Comparison of ENCODE assay signal across 1 cellular context in genomic region chr16:83701494-83701893, GRCh38.
TF ChIP-seq lines count a peak whose summit lies in the region.

No MANE protein-coding gene starts in this region.

TF ChIP-seq in HepG2, 621 proteins besides CTCF, POLR2A, EP300 and RAD21 (continued from another document and continues in another):
- TF ChIP-seq, protein P1, sequence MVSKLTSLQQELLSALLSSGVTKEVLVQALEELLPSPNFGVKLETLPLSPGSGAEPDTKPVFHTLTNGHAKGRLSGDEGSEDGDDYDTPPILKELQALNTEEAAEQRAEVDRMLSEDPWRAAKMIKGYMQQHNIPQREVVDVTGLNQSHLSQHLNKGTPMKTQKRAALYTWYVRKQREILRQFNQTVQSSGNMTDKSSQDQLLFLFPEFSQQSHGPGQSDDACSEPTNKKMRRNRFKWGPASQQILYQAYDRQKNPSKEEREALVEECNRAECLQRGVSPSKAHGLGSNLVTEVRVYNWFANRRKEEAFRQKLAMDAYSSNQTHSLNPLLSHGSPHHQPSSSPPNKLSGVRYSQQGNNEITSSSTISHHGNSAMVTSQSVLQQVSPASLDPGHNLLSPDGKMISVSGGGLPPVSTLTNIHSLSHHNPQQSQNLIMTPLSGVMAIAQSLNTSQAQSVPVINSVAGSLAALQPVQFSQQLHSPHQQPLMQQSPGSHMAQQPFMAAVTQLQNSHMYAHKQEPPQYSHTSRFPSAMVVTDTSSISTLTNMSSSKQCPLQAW (CRISPR knock-in tag; IDR thresholded peaks at IDR 0.05): no peak
- TF ChIP-seq ZNF563 (CRISPR knock-in tag; IDR thresholded peaks at IDR 0.05): no peak
- TF ChIP-seq ZNF703 (CRISPR knock-in tag; IDR thresholded peaks at IDR 0.05; ENCODE audit: borderline replicate concordance): no peak
- TF ChIP-seq ZNF18 (CRISPR knock-in tag; IDR thresholded peaks at IDR 0.05; ENCODE audit: insufficient replicate concordance): peak; percentile 53
- no peak for TF ChIP-seq ESRRA (CRISPR knock-in tag; IDR thresholded peaks at IDR 0.05; ENCODE audit: low read depth)
- TF ChIP-seq ZNF354B (CRISPR knock-in tag; IDR thresholded peaks at IDR 0.05): no peak
- TF ChIP-seq, protein P2, sequence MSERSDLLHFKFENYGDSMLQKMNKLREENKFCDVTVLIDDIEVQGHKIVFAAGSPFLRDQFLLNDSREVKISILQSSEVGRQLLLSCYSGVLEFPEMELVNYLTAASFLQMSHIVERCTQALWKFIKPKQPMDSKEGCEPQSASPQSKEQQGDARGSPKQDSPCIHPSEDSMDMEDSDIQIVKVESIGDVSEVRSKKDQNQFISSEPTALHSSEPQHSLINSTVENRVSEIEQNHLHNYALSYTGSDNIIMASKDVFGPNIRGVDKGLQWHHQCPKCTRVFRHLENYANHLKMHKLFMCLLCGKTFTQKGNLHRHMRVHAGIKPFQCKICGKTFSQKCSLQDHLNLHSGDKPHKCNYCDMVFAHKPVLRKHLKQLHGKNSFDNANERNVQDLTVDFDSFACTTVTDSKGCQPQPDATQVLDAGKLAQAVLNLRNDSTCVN (CRISPR knock-in tag; IDR thresholded peaks at IDR 0.05; ENCODE audit: borderline replicate concordance): peak; percentile 49; the same call in 1 of the 2 replicates
- TF ChIP-seq, protein P3, sequence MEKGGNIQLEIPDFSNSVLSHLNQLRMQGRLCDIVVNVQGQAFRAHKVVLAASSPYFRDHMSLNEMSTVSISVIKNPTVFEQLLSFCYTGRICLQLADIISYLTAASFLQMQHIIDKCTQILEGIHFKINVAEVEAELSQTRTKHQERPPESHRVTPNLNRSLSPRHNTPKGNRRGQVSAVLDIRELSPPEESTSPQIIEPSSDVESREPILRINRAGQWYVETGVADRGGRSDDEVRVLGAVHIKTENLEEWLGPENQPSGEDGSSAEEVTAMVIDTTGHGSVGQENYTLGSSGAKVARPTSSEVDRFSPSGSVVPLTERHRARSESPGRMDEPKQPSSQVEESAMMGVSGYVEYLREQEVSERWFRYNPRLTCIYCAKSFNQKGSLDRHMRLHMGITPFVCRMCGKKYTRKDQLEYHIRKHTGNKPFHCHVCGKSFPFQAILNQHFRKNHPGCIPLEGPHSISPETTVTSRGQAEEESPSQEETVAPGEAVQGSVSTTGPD (CRISPR knock-in tag; IDR thresholded peaks at IDR 0.05): no peak
- peak in 1 of 2 experiments; percentile 97 for TF ChIP-seq REST (IDR thresholded peaks at IDR 0.05; ENCODE audit: borderline replicate concordance in 1 of 2, low read depth in 1 of 2, low read length in 2 of 2)
- no peak for TF ChIP-seq ZNF629 (CRISPR knock-in tag; conservative IDR thresholded peaks at IDR 0.05)
- no peak for TF ChIP-seq LRRFIP1 (CRISPR knock-in tag; conservative IDR thresholded peaks at IDR 0.05)
- TF ChIP-seq, protein P4, sequence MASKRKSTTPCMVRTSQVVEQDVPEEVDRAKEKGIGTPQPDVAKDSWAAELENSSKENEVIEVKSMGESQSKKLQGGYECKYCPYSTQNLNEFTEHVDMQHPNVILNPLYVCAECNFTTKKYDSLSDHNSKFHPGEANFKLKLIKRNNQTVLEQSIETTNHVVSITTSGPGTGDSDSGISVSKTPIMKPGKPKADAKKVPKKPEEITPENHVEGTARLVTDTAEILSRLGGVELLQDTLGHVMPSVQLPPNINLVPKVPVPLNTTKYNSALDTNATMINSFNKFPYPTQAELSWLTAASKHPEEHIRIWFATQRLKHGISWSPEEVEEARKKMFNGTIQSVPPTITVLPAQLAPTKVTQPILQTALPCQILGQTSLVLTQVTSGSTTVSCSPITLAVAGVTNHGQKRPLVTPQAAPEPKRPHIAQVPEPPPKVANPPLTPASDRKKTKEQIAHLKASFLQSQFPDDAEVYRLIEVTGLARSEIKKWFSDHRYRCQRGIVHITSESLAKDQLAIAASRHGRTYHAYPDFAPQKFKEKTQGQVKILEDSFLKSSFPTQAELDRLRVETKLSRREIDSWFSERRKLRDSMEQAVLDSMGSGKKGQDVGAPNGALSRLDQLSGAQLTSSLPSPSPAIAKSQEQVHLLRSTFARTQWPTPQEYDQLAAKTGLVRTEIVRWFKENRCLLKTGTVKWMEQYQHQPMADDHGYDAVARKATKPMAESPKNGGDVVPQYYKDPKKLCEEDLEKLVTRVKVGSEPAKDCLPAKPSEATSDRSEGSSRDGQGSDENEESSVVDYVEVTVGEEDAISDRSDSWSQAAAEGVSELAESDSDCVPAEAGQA (IDR thresholded peaks at IDR 0.05; ENCODE audit: low read depth): no peak
- TF ChIP-seq, protein P4 (CRISPR knock-in tag; IDR thresholded peaks at IDR 0.05; ENCODE audit: borderline replicate concordance): no peak
- TF ChIP-seq NR2F1 (CRISPR knock-in tag; IDR thresholded peaks at IDR 0.05): no peak
- TF ChIP-seq ZNF598 (CRISPR knock-in tag; IDR thresholded peaks at IDR 0.05; ENCODE audit: borderline replicate concordance): no peak
- peak; percentile 72; the same call in 1 of the 2 replicates for TF ChIP-seq MIXL1 (CRISPR knock-in tag; IDR thresholded peaks at IDR 0.05)
- TF ChIP-seq REL (CRISPR knock-in tag; conservative IDR thresholded peaks at IDR 0.05): 0 out of 2 replicates have a peak, but pooled peaks have one; percentile 36
- 0 out of 2 replicates have a peak, but pooled peaks have one; percentile 26 for TF ChIP-seq SNAPC2 (CRISPR knock-in tag; IDR thresholded peaks at IDR 0.05)
- TF ChIP-seq, protein P5, sequence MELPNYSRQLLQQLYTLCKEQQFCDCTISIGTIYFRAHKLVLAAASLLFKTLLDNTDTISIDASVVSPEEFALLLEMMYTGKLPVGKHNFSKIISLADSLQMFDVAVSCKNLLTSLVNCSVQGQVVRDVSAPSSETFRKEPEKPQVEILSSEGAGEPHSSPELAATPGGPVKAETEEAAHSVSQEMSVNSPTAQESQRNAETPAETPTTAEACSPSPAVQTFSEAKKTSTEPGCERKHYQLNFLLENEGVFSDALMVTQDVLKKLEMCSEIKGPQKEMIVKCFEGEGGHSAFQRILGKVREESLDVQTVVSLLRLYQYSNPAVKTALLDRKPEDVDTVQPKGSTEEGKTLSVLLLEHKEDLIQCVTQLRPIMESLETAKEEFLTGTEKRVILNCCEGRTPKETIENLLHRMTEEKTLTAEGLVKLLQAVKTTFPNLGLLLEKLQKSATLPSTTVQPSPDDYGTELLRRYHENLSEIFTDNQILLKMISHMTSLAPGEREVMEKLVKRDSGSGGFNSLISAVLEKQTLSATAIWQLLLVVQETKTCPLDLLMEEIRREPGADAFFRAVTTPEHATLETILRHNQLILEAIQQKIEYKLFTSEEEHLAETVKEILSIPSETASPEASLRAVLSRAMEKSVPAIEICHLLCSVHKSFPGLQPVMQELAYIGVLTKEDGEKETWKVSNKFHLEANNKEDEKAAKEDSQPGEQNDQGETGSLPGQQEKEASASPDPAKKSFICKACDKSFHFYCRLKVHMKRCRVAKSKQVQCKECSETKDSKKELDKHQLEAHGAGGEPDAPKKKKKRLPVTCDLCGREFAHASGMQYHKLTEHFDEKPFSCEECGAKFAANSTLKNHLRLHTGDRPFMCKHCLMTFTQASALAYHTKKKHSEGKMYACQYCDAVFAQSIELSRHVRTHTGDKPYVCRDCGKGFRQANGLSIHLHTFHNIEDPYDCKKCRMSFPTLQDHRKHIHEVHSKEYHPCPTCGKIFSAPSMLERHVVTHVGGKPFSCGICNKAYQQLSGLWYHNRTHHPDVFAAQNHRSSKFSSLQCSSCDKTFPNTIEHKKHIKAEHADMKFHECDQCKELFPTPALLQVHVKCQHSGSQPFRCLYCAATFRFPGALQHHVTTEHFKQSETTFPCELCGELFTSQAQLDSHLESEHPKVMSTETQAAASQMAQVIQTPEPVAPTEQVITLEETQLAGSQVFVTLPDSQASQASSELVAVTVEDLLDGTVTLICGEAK (IDR thresholded peaks at IDR 0.05): no peak
- TF ChIP-seq, protein P5 (CRISPR knock-in tag; IDR thresholded peaks at IDR 0.05): 0 out of 2 replicates have a peak, but pooled peaks have one; percentile 43
- TF ChIP-seq DNMT1 (CRISPR knock-in tag; IDR thresholded peaks at IDR 0.05): no peak
- no peak for TF ChIP-seq TEAD2 (CRISPR knock-in tag; IDR thresholded peaks at IDR 0.05)
